18 cellular contexts compared by ENCODE assay signal in genomic region chr15:97972366-97972765, GRCh38. TPM values are rescaled to one million over a fixed set of nuclear protein-coding genes. Genes with fewer than 3 reads are reported as not detected.
A peak's percentile ranks its signal among the peaks of the same experiment; 100 is the strongest.
DNase-seq lines count a peak whose midpoint lies in the region; ATAC-seq and TF ChIP-seq lines count a peak whose summit lies in the region.
"Had no signal": no experiment of that assay in that cellular context is flagged by ENCODE, and none has a peak within 500 bp of the region (broad histone marks: within the 10 kb centered on the region; RNA-seq: fewer than 3 reads in every experiment).

No MANE protein-coding gene starts in this region.

- H3K27ac Mint-ChIP-seq in activated CD4-positive, alpha-beta T cell treated with anti-CD3 and anti-CD28 coated beads, Interleukin-2, amount 10 ng/mL, durations not matched to agents 24 days and 14 days = no peak overlapping the region
- no peak overlapping the region for H3K27ac Mint-ChIP-seq in activated CD4-positive, alpha-beta T cell treated with anti-CD3 and anti-CD28 coated beads, Interleukin-2, amount 10 ng/mL, durations not matched to agents 7 days and 5 days

- POLR2A ChIA-PET in activated CD4-positive, alpha-beta T cell treated with anti-CD3 and anti-CD28 coated beads, Interleukin-2, amount 10 ng/mL, durations not matched to agents 7 days and 5 days (lab: Charles Lee) = no interaction called here

- intact Hi-C loops in activated CD4-positive, alpha-beta T cell treated with anti-CD3 and anti-CD28 coated beads, Interleukin-2, amount 10 ng/mL, durations not matched to agents 24 days and 14 days (cut with micrococcal nuclease) = no loop called here
- intact Hi-C loops in esophagus muscularis mucosa (cut with DNase I) (no loop called here), heart left ventricle (cut with DNase I) (no loop called here)

- H3K27me3 Mint-ChIP-seq in activated CD4-positive, alpha-beta T cell treated with anti-CD3 and anti-CD28 coated beads, Interleukin-2, amount 10 ng/mL, durations not matched to agents 24 days and 14 days = no peaks in the 10 kb centered on the region
- no peaks in the 10 kb centered on the region for H3K27me3 Mint-ChIP-seq in activated CD4-positive, alpha-beta T cell treated with anti-CD3 and anti-CD28 coated beads, Interleukin-2, amount 10 ng/mL, durations not matched to agents 7 days and 5 days

- H3K9me3 ChIP-seq in esophagus muscularis mucosa = no peaks in the 10 kb centered on the region
- H3K9me3 ChIP-seq in heart left ventricle = no peaks in the 10 kb centered on the region

- no peak for TF ChIP-seq POLR2A in esophagus muscularis mucosa (IDR thresholded peaks at IDR 0.05; ENCODE audit: low read depth)
- no peak for TF ChIP-seq POLR2A in heart left ventricle (IDR thresholded peaks at IDR 0.05)

- DNase-seq in activated CD4-positive, alpha-beta T cell treated with anti-CD3 and anti-CD28 coated beads, Interleukin-2, amount 10 ng/mL, durations not matched to agents 24 days and 14 days = peak; percentile 30
- DNase-seq in activated CD4-positive, alpha-beta T cell treated with anti-CD3 and anti-CD28 coated beads, Interleukin-2, amount 10 ng/mL, durations not matched to agents 7 days and 5 days = no peak
- peak; percentile 2 for DNase-seq in NCI-H69 (lab: John Stamatoyannopoulos, UW)
- DNase-seq in esophagus muscularis mucosa (ENCODE audit: extremely low spot score) = no peak
- no peak for DNase-seq in germinal center (ENCODE audit: low spot score)
- DNase-seq in NCI-H1105 (lab: John Stamatoyannopoulos, UW) = no peak
- DNase-seq in heart left ventricle = no peak
- DNase-seq: AML-193, DMS79, H7, KG1, NCI-H1092 treated with DMSO at 0.1 percent for 48 hours, NCI-H146, NCI-H2029, NCI-H526 treated with DMSO at 0.1 percent for 48 hours, SIG-M5 had no signal

- H3K4me1 Mint-ChIP-seq in activated CD4-positive, alpha-beta T cell treated with anti-CD3 and anti-CD28 coated beads, Interleukin-2, amount 10 ng/mL, durations not matched to agents 24 days and 14 days = no peaks in the 10 kb centered on the region
- no peaks in the 10 kb centered on the region for H3K4me1 Mint-ChIP-seq in activated CD4-positive, alpha-beta T cell treated with anti-CD3 and anti-CD28 coated beads, Interleukin-2, amount 10 ng/mL, durations not matched to agents 7 days and 5 days

- H3K4me1 ChIP-seq in esophagus muscularis mucosa = peaks cover 2 to 58% (median 44%) of the 10 kb centered on the region in 4 donors
- H3K4me1 ChIP-seq in heart left ventricle = peaks cover 0 to 13% (median 1%) of the 10 kb centered on the region in 12 donors

- CTCF ChIA-PET in activated CD4-positive, alpha-beta T cell treated with anti-CD3 and anti-CD28 coated beads, Interleukin-2, amount 10 ng/mL, durations not matched to agents 7 days and 5 days (lab: Charles Lee) = no interaction called here

- no peak for TF ChIP-seq EP300 in esophagus muscularis mucosa (IDR thresholded peaks at IDR 0.05)

- TF ChIP-seq CTCF in esophagus muscularis mucosa (IDR thresholded peaks at IDR 0.05) (no peak), heart left ventricle (IDR thresholded peaks at IDR 0.05) (no peak)

- 0% methylated on average over 1 of the region's 1 CpG for WGBS in esophagus muscularis mucosa
- WGBS in heart left ventricle, 4 donors = 35 to 66% (median 41%) methylated on average over 1 of the region's 1 CpG

- H3K36me3 ChIP-seq in esophagus muscularis mucosa (peaks cover 26 to 75% (median 43%) of the 10 kb centered on the region in 4 donors), heart left ventricle (peaks cover 0 to 76% (median 54%) of the 10 kb centered on the region in 9 donors)

- H3K27ac ChIP-seq in esophagus muscularis mucosa (replicated peaks in 1 of 4) = peak overlapping the region in 3 of 4 donors; percentile 5 to 99 (median 50)
- H3K27ac ChIP-seq in heart left ventricle = no peak overlapping the region
- H3K27ac ChIP-seq: C4-2B had no signal

- peaks cover 7% of the 10 kb centered on the region for H3K36me3 Mint-ChIP-seq in activated CD4-positive, alpha-beta T cell treated with anti-CD3 and anti-CD28 coated beads, Interleukin-2, amount 10 ng/mL, durations not matched to agents 24 days and 14 days (ENCODE audit: low read depth)
- H3K36me3 Mint-ChIP-seq in activated CD4-positive, alpha-beta T cell treated with anti-CD3 and anti-CD28 coated beads, Interleukin-2, amount 10 ng/mL, durations not matched to agents 7 days and 5 days (ENCODE audit: low read depth) = no peaks in the 10 kb centered on the region

- no peak overlapping the region for H3K4me3 ChIP-seq in esophagus muscularis mucosa
- no peak overlapping the region for H3K4me3 ChIP-seq in heart left ventricle

- ATAC-seq in HG03097 (IDR thresholded peaks at IDR 0.05; ENCODE audit: low FRiP score, unreplicated experiment) (no peak), heart left ventricle (no peak)

- H3K4me3 Mint-ChIP-seq in activated CD4-positive, alpha-beta T cell treated with anti-CD3 and anti-CD28 coated beads, Interleukin-2, amount 10 ng/mL, durations not matched to agents 24 days and 14 days = no peak overlapping the region
- no peak overlapping the region for H3K4me3 Mint-ChIP-seq in activated CD4-positive, alpha-beta T cell treated with anti-CD3 and anti-CD28 coated beads, Interleukin-2, amount 10 ng/mL, durations not matched to agents 7 days and 5 days

- no peaks in the 10 kb centered on the region for H3K9me3 Mint-ChIP-seq in activated CD4-positive, alpha-beta T cell treated with anti-CD3 and anti-CD28 coated beads, Interleukin-2, amount 10 ng/mL, durations not matched to agents 24 days and 14 days
- no peaks in the 10 kb centered on the region for H3K9me3 Mint-ChIP-seq in activated CD4-positive, alpha-beta T cell treated with anti-CD3 and anti-CD28 coated beads, Interleukin-2, amount 10 ng/mL, durations not matched to agents 7 days and 5 days

- H3K27me3 ChIP-seq in esophagus muscularis mucosa (no peaks in the 10 kb centered on the region), heart left ventricle (no peaks in the 10 kb centered on the region)

RNA-seq across cellular contexts. Expression of gene ARRDC4, which starts 11.9 kb away (rescaled TPM):
- total RNA-seq in activated CD4-positive, alpha-beta T cell treated with anti-CD3 and anti-CD28 coated beads, Interleukin-2, amount 10 ng/mL, durations not matched to agents 24 days and 14 days = 1.0 and 1.1 TPM in 2 replicates
- under 1 TPM; 0.52 to 0.56 TPM for total RNA-seq in activated CD4-positive, alpha-beta T cell treated with anti-CD3 and anti-CD28 coated beads, Interleukin-2, amount 10 ng/mL, durations not matched to agents 7 days and 5 days
- total RNA-seq in esophagus muscularis mucosa = 100 to 1,000 TPM; 115 to 135 (median 128) TPM
- total RNA-seq in heart left ventricle = 10 to 100 TPM in 8 of 9 donors, 1 to 10 TPM in 1; 9.7 to 49.6 (median 19.0) TPM
- 10 to 100 TPM; 11.2 to 17.6 TPM for polyA plus RNA-seq in heart left ventricle

Comparison
In these comparisons a context has a peak if more than half of its experiments do, and no peak if none do; other contexts are left out.
1. DNase-seq: peak in activated CD4-positive, alpha-beta T cell treated with anti-CD3 and anti-CD28 coated beads, Interleukin-2, amount 10 ng/mL, durations not matched to agents 24 days and 14 days (single experiment) and NCI-H69 (single experiment); none in activated CD4-positive, alpha-beta T cell treated with anti-CD3 and anti-CD28 coated beads, Interleukin-2, amount 10 ng/mL, durations not matched to agents 7 days and 5 days (single experiment), esophagus muscularis mucosa (single experiment), germinal center (single experiment), NCI-H1105 (single experiment) and heart left ventricle (0 of 5).
2. H3K27ac ChIP-seq: peak in esophagus muscularis mucosa (3 of 4); none in heart left ventricle (0 of 12).